23 cellular contexts compared by ENCODE assay signal in genomic region chr11:27229511-27230174, GRCh38.
"Had no signal": no experiment of that assay in that cellular context is flagged by ENCODE, and none has a peak within 500 bp of the region (broad histone marks: within the 10 kb centered on the region; RNA-seq: fewer than 3 reads in every experiment).

No MANE protein-coding gene starts in this region.

- H3K27ac ChIP-seq: colonic mucosa, gastroesophageal sphincter, stomach, suprapubic skin, tibial nerve, vagina had no signal

- H3K4me3 ChIP-seq: breast epithelium, colonic mucosa, dorsolateral prefrontal cortex, gastroesophageal sphincter, stomach, suprapubic skin, tibial nerve, vagina had no signal

- H3K9me3 ChIP-seq: breast epithelium, colonic mucosa, gastroesophageal sphincter, stomach, suprapubic skin, tibial nerve, vagina had no signal

- H3K27me3 ChIP-seq: breast epithelium, colonic mucosa, gastroesophageal sphincter, stomach, suprapubic skin, tibial nerve, vagina had no signal

- DNase-seq: activated B cell treated with CpG ODN at 0.5 μM for 24 hours; activated CD4-positive, alpha-beta T cell treated with anti-CD3 and anti-CD28 coated beads for 36 hours; activated CD4-positive, alpha-beta T cell treated with anti-CD3 and anti-CD28 coated beads, Interleukin-2, amount 50 U/mL, for 4 hours; activated CD8-positive, alpha-beta memory T cell treated with anti-CD3 and anti-CD28 coated beads for 24 hours; activated CD8-positive, alpha-beta memory T cell treated with anti-CD3 and anti-CD28 coated beads, Interleukin-2, amount 50 U/mL, for 4 hours; activated naive CD4-positive, alpha-beta T cell treated with Interleukin-2 at 50 U/mL for 16 hours; activated naive CD8-positive, alpha-beta T cell treated with anti-CD3 and anti-CD28 coated beads for 36 hours; activated T-cell treated with anti-CD3 and anti-CD28 coated beads, Interleukin-2, amount 50 U/mL, for 4 hours; colonic mucosa; dorsolateral prefrontal cortex; effector memory CD8-positive, alpha-beta T cell; hypothalamus; midbrain; occipital lobe; stimulated activated CD4-positive, alpha-beta T cell treated with anti-CD3 and anti-CD28 coated beads, Interleukin-1b, Interleukin-23, amount 100 ng/mL, for 48 hours; stomach; T-helper 17 cell had no signal

- H3K36me3 ChIP-seq: breast epithelium, colonic mucosa, gastroesophageal sphincter, stomach, suprapubic skin, tibial nerve, vagina had no signal

- ATAC-seq: activated CD4-positive, alpha-beta T cell treated with anti-CD3 and anti-CD28 coated beads for 36 hours; activated T-cell treated with anti-CD3 and anti-CD28 coated beads, Interleukin-2, amount 50 U/mL, for 4 hours; effector memory CD8-positive, alpha-beta T cell; gastroesophageal sphincter; stimulated activated effector memory CD8-positive, alpha-beta T cell treated with anti-CD3 and anti-CD28 coated beads, Interleukin-12 subunit alpha, Interleukin-12 subunit beta, amount 100 ng/mL, for 72 hours; T-helper 17 cell had no signal

- H3K4me1 ChIP-seq: breast epithelium had no signal
